Comparison of ENCODE assay signal across 17 cellular contexts in the genomic region with DNA sequence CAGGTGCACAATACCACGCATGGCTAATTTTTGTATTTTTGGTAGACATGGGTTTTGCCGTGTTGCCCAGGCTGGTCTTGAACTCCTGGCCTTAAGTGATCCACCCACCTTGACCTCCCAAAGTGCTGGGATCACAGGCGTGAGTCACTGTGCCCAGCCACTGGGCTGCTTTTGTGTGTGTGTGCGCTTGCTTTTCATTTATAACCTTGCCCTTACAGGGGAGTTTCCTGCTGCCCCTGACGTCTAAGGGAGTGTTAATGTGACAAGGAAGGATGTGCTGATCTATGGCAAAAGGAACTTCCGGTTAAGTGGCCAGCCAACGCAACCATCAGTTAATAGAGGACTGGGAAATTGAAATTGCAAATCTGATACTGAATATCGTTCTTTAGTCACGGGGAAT. TPM values are rescaled to one million over a fixed set of nuclear protein-coding genes. Genes with fewer than 3 reads are reported as not detected.
A peak's percentile ranks its signal among the peaks of the same experiment; 100 is the strongest.
DNase-seq lines count a peak whose midpoint lies in the region; ATAC-seq and TF ChIP-seq lines count a peak whose summit lies in the region.
"Had no signal": no experiment of that assay in that cellular context is flagged by ENCODE, and none has a peak within 500 bp of the region (broad histone marks: within the 10 kb centered on the region; RNA-seq: fewer than 3 reads in every experiment).

No MANE protein-coding gene starts in this region.

- peaks cover 2 to 16% of the 10 kb centered on the region in 2 donors for H3K27me3 Mint-ChIP-seq in stimulated activated naive B cell treated with anti-CD40 and anti-IgM and Interleukin-4, amounts not matched to agents 10 μg/mL and 1 μg/mL and 100 μg/mL, for 72 hours

- no peaks in the 10 kb centered on the region for H3K4me1 ChIP-seq in left ventricle myocardium inferior
- H3K4me1 ChIP-seq: Caco-2, pancreas had no signal

- intact Hi-C loops in left ventricle myocardium inferior (cut with micrococcal nuclease), result no loop called here
- intact Hi-C loops in cardiac septum (cut with DNase I), result no loop called here

- H3K9me3 ChIP-seq in left ventricle myocardium inferior (replicated peaks) (no peaks in the 10 kb centered on the region), WERI-Rb-1 (ENCODE audit: severe bottlenecking) (no peaks in the 10 kb centered on the region)
- H3K9me3 ChIP-seq: Caco-2, pancreas had no signal

- H3K27ac ChIP-seq in left ventricle myocardium inferior (replicated peaks) (peak overlapping the region; percentile 38), WERI-Rb-1 (no peak overlapping the region)
- H3K27ac ChIP-seq: KMS-11, pancreas had no signal

- no peaks in the 10 kb centered on the region for H3K36me3 Mint-ChIP-seq in stimulated activated naive B cell treated with anti-CD40 and anti-IgM and Interleukin-4, amounts not matched to agents 10 μg/mL and 1 μg/mL and 100 μg/mL, for 72 hours
- H3K36me3 Mint-ChIP-seq: stimulated activated memory B cell treated with anti-CD40 and anti-IgM and Interleukin-4, amounts not matched to agents 10 μg/mL and 1 μg/mL and 100 μg/mL, for 72 hours had no signal

- H3K9me3 Mint-ChIP-seq in stimulated activated naive B cell treated with anti-CD40 and anti-IgM and Interleukin-4, amounts not matched to agents 10 μg/mL and 1 μg/mL and 100 μg/mL, for 72 hours, result no peaks in the 10 kb centered on the region
- H3K9me3 Mint-ChIP-seq: activated T-helper 17 cell treated with anti-CD3 and anti-CD28 coated beads, Interleukin-2, amount 50 U/mL, for 72 hours; stimulated activated memory B cell treated with anti-CD40 and anti-IgM and Interleukin-4, amounts not matched to agents 10 μg/mL and 1 μg/mL and 100 μg/mL, for 72 hours had no signal

- H3K4me3 Mint-ChIP-seq in stimulated activated naive B cell treated with anti-CD40 and anti-IgM and Interleukin-4, amounts not matched to agents 10 μg/mL and 1 μg/mL and 100 μg/mL, for 72 hours, result no peak overlapping the region
- H3K4me3 Mint-ChIP-seq: activated T-helper 17 cell treated with anti-CD3 and anti-CD28 coated beads, Interleukin-2, amount 50 U/mL, for 72 hours; stimulated activated memory B cell treated with anti-CD40 and anti-IgM and Interleukin-4, amounts not matched to agents 10 μg/mL and 1 μg/mL and 100 μg/mL, for 72 hours had no signal

- TF ChIP-seq CTCF in left ventricle myocardium inferior (IDR thresholded peaks at IDR 0.05; ENCODE audit: borderline replicate concordance), result no peak
- no peak for TF ChIP-seq CTCF in NB4 (IDR thresholded peaks at IDR 0.05; ENCODE audit: low read depth, low read length)
- TF ChIP-seq CTCF in fibroblast of villous mesenchyme (IDR thresholded peaks at IDR 0.05; ENCODE audit: insufficient read depth, low read depth, low read length), result no peak
- no peak for TF ChIP-seq CTCF in WERI-Rb-1 (IDR thresholded peaks at IDR 0.05; ENCODE audit: low read depth, low read length)

- H3K4me1 Mint-ChIP-seq in stimulated activated naive B cell treated with anti-CD40 and anti-IgM and Interleukin-4, amounts not matched to agents 10 μg/mL and 1 μg/mL and 100 μg/mL, for 72 hours, result peaks cover 2 to 11% of the 10 kb centered on the region in 2 donors
- H3K4me1 Mint-ChIP-seq: activated T-helper 17 cell treated with anti-CD3 and anti-CD28 coated beads, Interleukin-2, amount 50 U/mL, for 72 hours; stimulated activated memory B cell treated with anti-CD40 and anti-IgM and Interleukin-4, amounts not matched to agents 10 μg/mL and 1 μg/mL and 100 μg/mL, for 72 hours had no signal

- no peak overlapping the region for H3K4me3 ChIP-seq in left ventricle myocardium inferior
- no peak overlapping the region for H3K4me3 ChIP-seq in NB4 (ENCODE audit: low read depth, low read length)
- no peak overlapping the region for H3K4me3 ChIP-seq in fibroblast of villous mesenchyme (ENCODE audit: low read depth, low read length)
- no peak overlapping the region for H3K4me3 ChIP-seq in WERI-Rb-1 (ENCODE audit: low read depth, low read length)
- H3K4me3 ChIP-seq: pancreas had no signal

- H3K27ac Mint-ChIP-seq in stimulated activated naive B cell treated with anti-CD40 and anti-IgM and Interleukin-4, amounts not matched to agents 10 μg/mL and 1 μg/mL and 100 μg/mL, for 72 hours, result peak overlapping the region; percentile 15
- H3K27ac Mint-ChIP-seq: activated T-helper 17 cell treated with anti-CD3 and anti-CD28 coated beads, Interleukin-2, amount 50 U/mL, for 72 hours; stimulated activated memory B cell treated with anti-CD40 and anti-IgM and Interleukin-4, amounts not matched to agents 10 μg/mL and 1 μg/mL and 100 μg/mL, for 72 hours had no signal

- TF ChIP-seq POLR2A in NB4 (IDR thresholded peaks at IDR 0.05; ENCODE audit: extremely low read depth, insufficient read length), result no peak

- H3K36me3 ChIP-seq in left ventricle myocardium inferior (no peaks in the 10 kb centered on the region), WERI-Rb-1 (no peaks in the 10 kb centered on the region)
- H3K36me3 ChIP-seq: pancreas had no signal

- peaks cover 13% of the 10 kb centered on the region for H3K27me3 ChIP-seq in left ventricle myocardium inferior (ENCODE audit: low read depth)
- H3K27me3 ChIP-seq in WERI-Rb-1 (ENCODE audit: insufficient read depth, low read depth, severe bottlenecking), result peaks cover 26% of the 10 kb centered on the region
- H3K27me3 ChIP-seq: pancreas had no signal

- peak; percentile 50 to 84 for ATAC-seq in stimulated activated naive B cell treated with anti-CD40 and anti-IgM and Interleukin-4, amounts not matched to agents 10 μg/mL and 1 μg/mL and 100 μg/mL, for 72 hours (replicated peaks)
- ATAC-seq: activated T-helper 17 cell treated with anti-CD3 and anti-CD28 coated beads, Interleukin-2, amount 50 U/mL, for 72 hours; pancreas; stimulated activated memory B cell treated with anti-CD40 and anti-IgM and Interleukin-4, amounts not matched to agents 10 μg/mL and 1 μg/mL and 100 μg/mL, for 72 hours had no signal

- DNase-seq in left ventricle myocardium inferior (no peak), cardiac septum (ENCODE audit: low spot score) (no peak), NB4 (ENCODE audit: low read depth) (peak; percentile 15), fibroblast of villous mesenchyme (ENCODE audit: low read depth) (peak; percentile 23), NCI-H146 (lab: John Stamatoyannopoulos, UW) (no peak), nucleus accumbens (lab: John Stamatoyannopoulos, UW) (no peak), WERI-Rb-1 (no peak)
- DNase-seq in stimulated activated naive B cell treated with anti-CD40 and anti-IgM and Interleukin-4, amounts not matched to agents 10 μg/mL and 1 μg/mL and 100 μg/mL, for 72 hours, result peak; percentile 4
- DNase-seq: activated CD4-positive, alpha-beta T cell treated with anti-CD3 and anti-CD28 coated beads, Interleukin-2, amount 50 U/mL, for 48 hours; amniotic stem cell; Caco-2; NCI-H1436; pancreas; small intestine had no signal

RNA-seq across cellular contexts. Expression of a gene that starts 57.7 kb away (rescaled TPM):
- 6.9 TPM for total RNA-seq in left ventricle myocardium inferior
- total RNA-seq in cardiac septum, result 6.6 TPM
- 8.1 and 8.2 TPM in 2 replicates for total RNA-seq in fibroblast of villous mesenchyme

Comparison
In these comparisons a context has a peak if more than half of its experiments do, and no peak if none do; other contexts are left out.
1. DNase-seq: peak in NB4 (single experiment), fibroblast of villous mesenchyme (single experiment) and stimulated activated naive B cell treated with anti-CD40 and anti-IgM and Interleukin-4, amounts not matched to agents 10 μg/mL and 1 μg/mL and 100 μg/mL, for 72 hours (single experiment); none in left ventricle myocardium inferior (single experiment), cardiac septum (single experiment), NCI-H146 (single experiment), nucleus accumbens (0 of 56) and WERI-Rb-1 (single experiment).